15 cellular contexts compared by ENCODE assay signal in the genomic region with DNA sequence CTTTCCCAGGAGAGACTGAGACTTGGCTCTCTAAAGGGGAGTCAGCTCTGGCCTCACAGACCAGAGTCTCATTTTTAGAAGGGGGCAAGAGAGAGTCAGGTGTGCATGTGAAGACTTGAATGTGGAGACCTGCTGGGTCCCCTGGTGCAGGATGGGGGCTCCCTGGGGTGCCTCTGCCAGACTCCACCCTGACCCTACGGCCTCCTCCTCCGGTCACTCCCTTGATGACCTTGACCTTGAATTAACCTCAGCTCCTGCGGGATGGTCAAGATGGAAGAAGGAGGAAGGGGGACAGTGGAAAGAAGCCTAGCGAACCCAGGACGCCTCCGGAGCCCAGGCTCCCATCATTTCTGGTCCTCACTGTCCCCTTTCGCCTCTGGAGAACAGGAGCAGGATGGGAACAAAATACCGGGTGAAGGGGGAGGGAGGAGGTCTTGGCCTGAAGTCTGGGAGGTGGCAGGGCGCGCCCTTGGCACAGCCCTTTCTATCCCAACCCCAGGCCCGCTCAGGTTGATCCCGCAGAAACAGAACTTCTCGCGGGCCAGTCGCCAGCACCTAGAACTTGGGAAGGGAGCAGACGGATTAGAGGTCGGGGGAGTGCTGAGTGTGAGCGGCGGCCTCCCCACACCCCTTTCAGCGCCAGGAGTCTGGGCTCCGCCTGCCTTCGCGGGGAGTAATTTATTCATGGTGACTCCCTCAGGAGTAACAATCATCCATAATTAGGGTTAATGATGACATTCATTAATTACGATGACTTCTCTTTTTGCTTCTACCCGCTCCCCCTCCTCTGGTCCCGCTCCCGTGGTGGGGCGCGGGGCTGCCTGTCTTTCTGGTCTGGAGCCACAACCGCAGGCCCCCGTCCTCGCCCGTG. TPM values are rescaled to one million over a fixed set of nuclear protein-coding genes. Genes with fewer than 3 reads are reported as not detected.
A peak's percentile ranks its signal among the peaks of the same experiment; 100 is the strongest.
DNase-seq lines count a peak whose midpoint lies in the region; ATAC-seq and TF ChIP-seq lines count a peak whose summit lies in the region.
"Had no signal": no experiment of that assay in that cellular context is flagged by ENCODE, and none has a peak within 500 bp of the region (broad histone marks: within the 10 kb centered on the region; RNA-seq: fewer than 3 reads in every experiment).

No MANE protein-coding gene starts in this region.

- no peaks in the 10 kb centered on the region for H3K9me3 ChIP-seq in SK-N-MC (ENCODE audit: low read depth, low read length)
- H3K9me3 ChIP-seq in iPS-18a (ENCODE audit: control insufficient read depth, low read depth, low read length), result no peaks in the 10 kb centered on the region
- no peaks in the 10 kb centered on the region for H3K9me3 ChIP-seq in smooth muscle cell (replicated peaks; ENCODE audit: low read depth)

- H3K36me3 ChIP-seq in SK-N-MC (ENCODE audit: insufficient read depth, low read length) (no peaks in the 10 kb centered on the region), iPS-18a (ENCODE audit: control insufficient read depth, low read depth, low read length) (no peaks in the 10 kb centered on the region), smooth muscle cell (ENCODE audit: low read depth) (no peaks in the 10 kb centered on the region)

- H3K4me1 ChIP-seq in iPS-18a (ENCODE audit: control insufficient read depth, low read depth, low read length), result peaks cover 14% of the 10 kb centered on the region
- peaks cover 18% of the 10 kb centered on the region for H3K4me1 ChIP-seq in smooth muscle cell (ENCODE audit: low read depth)

- H3K27me3 ChIP-seq in iPS-18a (ENCODE audit: control insufficient read depth, insufficient read depth, low read length) (peaks cover 42% of the 10 kb centered on the region), smooth muscle cell (ENCODE audit: low read depth) (peaks cover 54% of the 10 kb centered on the region)

- H3K27ac ChIP-seq in SK-N-MC, result no peak overlapping the region
- H3K27ac ChIP-seq in iPS-18a (ENCODE audit: low read length), result no peak overlapping the region
- H3K27ac ChIP-seq in smooth muscle cell (ENCODE audit: low read depth), result no peak overlapping the region

- no peak overlapping the region for H3K9ac ChIP-seq in SK-N-MC (ENCODE audit: insufficient read length)
- H3K9ac ChIP-seq in iPS-18a (ENCODE audit: low read length), result no peak overlapping the region
- no peak overlapping the region for H3K9ac ChIP-seq in smooth muscle cell (ENCODE audit: low read depth)

- peak overlapping the region; percentile 85 for H3K4me2 ChIP-seq in smooth muscle cell

- no peaks in the 10 kb centered on the region for H3F3A ChIP-seq in smooth muscle cell (ENCODE audit: low read depth)

- DNase-seq in NCI-H82 (lab: John Stamatoyannopoulos, UW) (peak; percentile 34), NCI-H82 treated with DMSO at 0.1 percent for 48 hours (lab: John Stamatoyannopoulos, UW; ENCODE audit: unreplicated experiment) (no peak), SK-N-MC (ENCODE audit: low read depth, low spot score) (no peak), smooth muscle cell (lab: John Stamatoyannopoulos, UW; ENCODE audit: unreplicated experiment) (no peak), NCI-H446 (lab: John Stamatoyannopoulos, UW) (no peak), KBM-7 (no peak)
- DNase-seq: ACHN; activated CD4-positive, alpha-beta T cell treated with anti-CD3 and anti-CD28 coated beads for 36 hours; activated effector memory CD4-positive, alpha-beta T cell treated with anti-CD3 and anti-CD28 coated beads, Interleukin-2, amount 50 U/mL, for 16 hours; NCI-H1436 treated with DMSO at 0.1 percent for 48 hours; NK-92 treated with Interleukin-12 subunit alpha and Interleukin-12 subunit beta, amount 100 ng/mL, for 24 hours had no signal

- WGBS in smooth muscle cell (ENCODE audit: low lambda C conversion rate), result 25% methylated on average over 33 of the region's 33 CpGs

- ATAC-seq in GM21515 (IDR thresholded peaks at IDR 0.05; ENCODE audit: unreplicated experiment), result no peak

- H3K79me2 ChIP-seq in smooth muscle cell (ENCODE audit: low read depth), result no peaks in the 10 kb centered on the region

- in situ Hi-C loops in KBM-7 (cut with MboI; ENCODE audit: low pct_unique_long_range_greater_than_20kb, low sequenced_read_pairs), result no loop called here

- no peak overlapping the region for H2AFZ ChIP-seq in smooth muscle cell (ENCODE audit: low read depth)

- H3K4me3 ChIP-seq in SK-N-MC (peak overlapping the region; percentile 75), iPS-18a (ENCODE audit: low read length) (peak overlapping the region; percentile 56), smooth muscle cell (no peak overlapping the region)

- TF ChIP-seq CTCF in smooth muscle cell (IDR thresholded peaks at IDR 0.05; ENCODE audit: borderline replicate concordance, insufficient read depth, poor library complexity, severe bottlenecking), result no peak

- no peaks in the 10 kb centered on the region for H4K20me1 ChIP-seq in smooth muscle cell (ENCODE audit: low read depth)

RNA-seq across cellular contexts. Expression of gene STAC2, which starts 1.6 kb away (rescaled TPM):
- total RNA-seq in smooth muscle cell, result 0.09 and 0.13 TPM in 2 replicates
- 0.32 TPM in 1 of 2 replicates, not detected in the other for polyA plus RNA-seq in smooth muscle cell
- total RNA-seq: activated CD4-positive, alpha-beta T cell treated with anti-CD3 and anti-CD28 coated beads for 36 hours; liver had no signal
- polyA plus RNA-seq: liver had no signal

RNA-seq across cellular contexts. Expression of gene RPL19, which starts 24.1 kb away (rescaled TPM):
- total RNA-seq in smooth muscle cell, result 2,264 and 2,675 TPM in 2 replicates
- 818 and 934 TPM in 2 replicates for polyA plus RNA-seq in smooth muscle cell

RNA-seq across cellular contexts. Expression of gene CACNB1, which starts 26.7 kb away (rescaled TPM):
- 4.3 and 9.2 TPM in 2 replicates for total RNA-seq in smooth muscle cell
- polyA plus RNA-seq in smooth muscle cell, result 7.1 and 18.8 TPM in 2 replicates

RNA-seq across cellular contexts. Expression of gene ARL5C, which starts 58.2 kb away (rescaled TPM):
- total RNA-seq in smooth muscle cell, result not detected in 2 replicates
- polyA plus RNA-seq in smooth muscle cell, result 0.38 TPM in 1 of 2 replicates, not detected in the other
- total RNA-seq: activated CD4-positive, alpha-beta T cell treated with anti-CD3 and anti-CD28 coated beads for 36 hours; cerebellum; liver had no signal
- polyA plus RNA-seq: liver had no signal
